8 cellular contexts compared by ENCODE assay signal in the genomic region with DNA sequence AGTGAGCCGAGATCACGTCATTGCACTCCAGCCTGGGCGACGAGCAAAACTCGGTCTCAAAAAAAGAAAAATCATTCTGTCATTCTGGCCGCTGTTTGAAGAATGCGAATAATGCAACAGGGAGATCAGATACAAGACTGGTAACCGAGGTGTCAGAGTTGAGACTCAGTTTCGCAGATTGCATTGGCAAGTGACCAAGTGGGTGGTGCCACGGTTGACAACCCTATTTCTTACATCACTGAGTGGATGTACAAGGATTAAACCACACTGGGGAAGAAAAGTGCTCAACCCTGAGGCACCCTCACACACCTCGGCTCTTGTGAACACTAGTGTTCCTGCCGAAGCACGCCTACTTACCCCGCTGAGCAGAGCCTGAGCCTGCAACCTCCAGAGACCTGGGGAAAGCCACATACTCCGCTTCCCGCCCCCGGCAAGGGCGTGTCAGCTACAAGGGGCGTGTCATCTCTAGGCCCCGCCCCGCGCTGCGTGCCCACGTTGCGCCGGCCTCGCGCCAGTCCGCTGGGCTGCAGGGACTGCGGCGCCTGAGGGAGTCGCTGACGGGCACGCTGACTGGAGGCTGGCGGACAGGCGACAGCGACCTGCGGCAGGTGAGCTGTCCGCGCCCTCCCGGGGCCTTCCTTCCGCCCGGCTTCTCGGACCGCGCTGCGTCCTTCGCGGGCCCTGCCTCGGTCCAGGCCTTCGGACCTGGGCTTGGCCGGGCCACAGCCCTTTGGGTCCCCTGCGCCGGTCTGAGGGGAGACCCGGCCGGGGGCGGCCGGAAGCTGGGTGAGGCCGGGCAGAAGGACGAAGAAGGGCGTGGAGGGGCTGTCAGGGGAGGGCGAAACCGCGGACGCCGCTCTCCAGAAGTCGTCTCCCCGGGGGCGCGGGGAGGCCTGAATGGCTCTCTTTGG. TPM values are rescaled to one million over a fixed set of nuclear protein-coding genes. Genes with fewer than 3 reads are reported as not detected.
DNase-seq lines count a peak whose midpoint lies in the region; ATAC-seq, FAIRE-seq and TF ChIP-seq lines count a peak whose summit lies in the region.

A gene with protein sequence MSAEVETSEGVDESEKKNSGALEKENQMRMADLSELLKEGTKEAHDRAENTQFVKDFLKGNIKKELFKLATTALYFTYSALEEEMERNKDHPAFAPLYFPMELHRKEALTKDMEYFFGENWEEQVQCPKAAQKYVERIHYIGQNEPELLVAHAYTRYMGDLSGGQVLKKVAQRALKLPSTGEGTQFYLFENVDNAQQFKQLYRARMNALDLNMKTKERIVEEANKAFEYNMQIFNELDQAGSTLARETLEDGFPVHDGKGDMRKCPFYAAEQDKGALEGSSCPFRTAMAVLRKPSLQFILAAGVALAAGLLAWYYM (plus strand): TSS at position 519 of the 911 bp plus-strand sequence. CDS start 29,127 bp downstream, outside the sequence.

- no peaks in the 10 kb centered on the region for H3K9me3 ChIP-seq in HUES6 (ENCODE audit: control insufficient read depth, insufficient read depth, low read depth, low read length)
- H3K9me3 ChIP-seq in OCI-LY1 (ENCODE audit: low read length), result no peaks in the 10 kb centered on the region
- H3K9me3 ChIP-seq in endothelial cell of umbilical vein (replicated peaks; ENCODE audit: control insufficient read depth, insufficient read depth, low read length), result no peaks in the 10 kb centered on the region

- CTCF ChIA-PET in endothelial cell of umbilical vein (lab: Charles Lee), result interaction anchor here (0.9 to 4.1 kb wide), 7 partner anchors 9 to 110 kb away, joined by 3 to 39 read pairs (median 9); no protein-coding TSS in a partner anchor

- no peaks in the 10 kb centered on the region for H4K20me1 ChIP-seq in OCI-LY1 (ENCODE audit: insufficient read depth, low read length)
- H4K20me1 ChIP-seq in endothelial cell of umbilical vein (replicated peaks; ENCODE audit: control insufficient read depth, extremely low read depth, insufficient read depth, low read length), result no peaks in the 10 kb centered on the region

- BruUV-seq in endothelial cell of umbilical vein (replicated peaks; lab: Mats Ljungman, UMichigan), result no TSS peak

- peak; percentile 94 for TF ChIP-seq POLR2A in endothelial cell of umbilical vein (IDR thresholded peaks at IDR 0.05; ENCODE audit: low read depth, low read length)

- dilution Hi-C loops in endothelial cell of umbilical vein (cut with MboI; ENCODE audit: extremely low pct_ligation_motif_present, low sequenced_read_pairs), result no loop called here

- H3K9ac ChIP-seq in HUES6 (ENCODE audit: low read length) (peak within 1 kb of the TSS; percentile 50), OCI-LY1 (ENCODE audit: low read length) (peak within 1 kb of the TSS; percentile 91), endothelial cell of umbilical vein (replicated peaks; ENCODE audit: extremely low read depth, insufficient read depth, low read length) (peak within 1 kb of the TSS; percentile 79)

- TF ChIP-seq CTCF in D721Med (IDR thresholded peaks at IDR 0.05; ENCODE audit: insufficient read depth, missing control alignments) (peak; percentile 43), OCI-LY1 (IDR thresholded peaks at IDR 0.05; ENCODE audit: low read length) (peak; percentile 34; the same call in 1 of the 2 replicates), endothelial cell of umbilical vein (IDR thresholded peaks at IDR 0.05; ENCODE audit: extremely low read depth in 1 of 2, insufficient read depth in 1 of 2, low read depth in 1 of 2, low read length in 2 of 2) (peak; percentile 30 to 64)

- DNase-seq in D721Med (ENCODE audit: insufficient read length, low spot score) (peak; percentile 91), endothelial cell of umbilical vein (ENCODE audit: low read depth, low spot score) (peak; percentile 95), middle frontal gyrus (ENCODE audit: extremely low spot score, low spot score) (peak; percentile 88)
- peak; percentile 99 for DNase-seq in activated CD8-positive, alpha-beta memory T cell treated with anti-CD3 and anti-CD28 coated beads, Interleukin-2, amount 50 U/mL, for 48 hours
- DNase-seq in stimulated activated CD8-positive, alpha-beta memory T cell treated with anti-CD3 and anti-CD28 coated beads, Interleukin-4, amount 100 ng/mL, for 1 hour (ENCODE audit: low read depth in 2 of 2, low spot score in 1 of 2), result peak; percentile 82 to 85

- H3F3A ChIP-seq in OCI-LY1 (ENCODE audit: insufficient read depth, low read length), result peaks cover 4% of the 10 kb centered on the region; the same call in 1 of the 2 replicates

- H3K79me2 ChIP-seq in OCI-LY1 (ENCODE audit: insufficient read depth, low read length) (peaks cover 14% of the 10 kb centered on the region; the same call in 1 of the 2 replicates), endothelial cell of umbilical vein (ENCODE audit: control insufficient read depth, insufficient read depth, low read length) (peaks cover 25% of the 10 kb centered on the region)

- H3K9me2 ChIP-seq in OCI-LY1 (ENCODE audit: low read depth, low read length), result no peaks in the 10 kb centered on the region

- peak within 1 kb of the TSS; percentile 66 for H3K4me2 ChIP-seq in OCI-LY1 (ENCODE audit: low read length)
- H3K4me2 ChIP-seq in endothelial cell of umbilical vein (ENCODE audit: insufficient read depth, low read length), result peak within 1 kb of the TSS; percentile 66

- H3K4me1 ChIP-seq in HUES6 (ENCODE audit: control insufficient read depth, insufficient read depth, low read length), result peaks cover 13% of the 10 kb centered on the region
- peaks cover 39% of the 10 kb centered on the region for H3K4me1 ChIP-seq in OCI-LY1 (ENCODE audit: insufficient read depth, low read length, severe bottlenecking)
- H3K4me1 ChIP-seq in endothelial cell of umbilical vein (ENCODE audit: control insufficient read depth, extremely low read depth, insufficient read depth, low read length), result peaks cover 19% of the 10 kb centered on the region

- no peaks in the 10 kb centered on the region for H3K9me1 ChIP-seq in endothelial cell of umbilical vein (replicated peaks; ENCODE audit: control insufficient read depth, extremely low read depth, insufficient read depth, low read length)

- FAIRE-seq in D721Med (lab: Jason Lieb, UNC), result no peak
- peak; percentile 83 for FAIRE-seq in endothelial cell of umbilical vein (lab: Jason Lieb, UNC)

- intact Hi-C loops in endothelial cell of umbilical vein (cut with micrococcal nuclease), result loop anchor here (2.0 to 5.0 kb wide), 2 partner anchors 49 to 63 kb away; partner anchors contain the start of genes CDIP1 and DNAJA3

- H3K36me3 ChIP-seq in HUES6 (ENCODE audit: control insufficient read depth, insufficient read depth, low read length) (peaks cover under 1% of the 10 kb centered on the region), OCI-LY1 (ENCODE audit: insufficient read depth, low read length) (peaks cover 1% of the 10 kb centered on the region; the same call in 1 of the 2 replicates), endothelial cell of umbilical vein (ENCODE audit: control insufficient read depth in 2 of 2, extremely low read depth in 1 of 2, insufficient read depth in 2 of 2, low read length in 2 of 2) (no peaks in the 10 kb centered on the region)

- H3K4me3 ChIP-seq in HUES6 (ENCODE audit: low read depth, low read length), result peak within 1 kb of the TSS; percentile 78
- peak within 1 kb of the TSS; percentile 72 for H3K4me3 ChIP-seq in OCI-LY1 (ENCODE audit: low read depth, low read length, poor library complexity, severe bottlenecking)
- H3K4me3 ChIP-seq in endothelial cell of umbilical vein (replicated peaks in 1 of 3; ENCODE audit: insufficient read depth in 1 of 3, low read depth in 1 of 3, low read length in 3 of 3), result peak within 1 kb of the TSS; percentile 37 to 84 (median 71)

- H3K27ac ChIP-seq in HUES6 (ENCODE audit: low read depth, low read length) (no peak within 1 kb of the TSS; the same call in 1 of the 2 replicates), OCI-LY1 (ENCODE audit: low read depth, low read length, poor library complexity, severe bottlenecking) (peak within 1 kb of the TSS; percentile 88), endothelial cell of umbilical vein (ENCODE audit: insufficient read depth, low read depth, low read length) (peak within 1 kb of the TSS; percentile 75)

- no peak within 1 kb of the TSS for H2AFZ ChIP-seq in OCI-LY1 (ENCODE audit: low read length)
- H2AFZ ChIP-seq in endothelial cell of umbilical vein (ENCODE audit: low read depth, low read length), result peak within 1 kb of the TSS; percentile 18

- peak; percentile 77 for ATAC-seq in GM21423 (IDR thresholded peaks at IDR 0.05; ENCODE audit: unreplicated experiment)

- POLR2A ChIA-PET in endothelial cell of umbilical vein (lab: Charles Lee), result no interaction called here

- H3K27me3 ChIP-seq in HUES6 (ENCODE audit: control insufficient read depth, insufficient read depth, low read length) (no peaks in the 10 kb centered on the region), OCI-LY1 (ENCODE audit: insufficient read depth, low read length) (no peaks in the 10 kb centered on the region), endothelial cell of umbilical vein (ENCODE audit: control insufficient read depth in 2 of 2, insufficient read depth in 2 of 2, low read length in 2 of 2) (no peaks in the 10 kb centered on the region)

TF ChIP-seq in endothelial cell of umbilical vein, 7 proteins besides CTCF, POLR2A, EP300 and RAD21:
- no peak for TF ChIP-seq JUN (IDR thresholded peaks at IDR 0.05; ENCODE audit: borderline replicate concordance, insufficient read depth, insufficient read length, low read depth)
- no peak for TF ChIP-seq FOS (IDR thresholded peaks at IDR 0.05; ENCODE audit: borderline replicate concordance, insufficient read depth, low read length)
- TF ChIP-seq MYC (IDR thresholded peaks at IDR 0.05; ENCODE audit: low read depth, low read length), result no peak
- TF ChIP-seq POLR2AphosphoS5 (IDR thresholded peaks at IDR 0.05; ENCODE audit: insufficient read depth, low read depth, low read length), result peak; percentile 90
- TF ChIP-seq GATA2 (IDR thresholded peaks at IDR 0.05; ENCODE audit: insufficient read depth, insufficient read length, low read depth, low read length), result no peak
- no peak for TF ChIP-seq EZH2 (IDR thresholded peaks at IDR 0.05; ENCODE audit: borderline replicate concordance, low read depth, low read length, severe bottlenecking)
- TF ChIP-seq MAX (IDR thresholded peaks at IDR 0.05; ENCODE audit: insufficient read depth, insufficient read length), result peak; percentile 89

RNA-seq across cellular contexts. Expression of the gene that starts here (rescaled TPM):
- total RNA-seq in endothelial cell of umbilical vein, result 80.7 and 92.6 TPM in 2 replicates
- polyA plus RNA-seq in endothelial cell of umbilical vein, result 86.3 and 91.0 TPM in 2 replicates
- 95.0 and 103 TPM in 2 replicates for polyA plus RNA-seq in endothelial cell of umbilical vein (2011; cell fraction: cytosol; rRNA removed)
- polyA plus RNA-seq in endothelial cell of umbilical vein (2011; cell fraction: nucleus; rRNA removed), result 48.7 and 63.5 TPM in 2 replicates
- 130 and 137 TPM in 2 replicates for polyA plus RNA-seq in endothelial cell of umbilical vein (2012)
- polyA minus RNA-seq in endothelial cell of umbilical vein, result 68.9 and 81.3 TPM in 2 replicates
- polyA minus RNA-seq in endothelial cell of umbilical vein (2011; cell fraction: cytosol; rRNA and poly(A)+ RNA removed), result 18.0 TPM
- 14.4 and 18.9 TPM in 2 replicates for polyA minus RNA-seq in endothelial cell of umbilical vein (2011; cell fraction: nucleus; rRNA and poly(A)+ RNA removed)
